Comparison of ENCODE assay signal across 19 cellular contexts in genomic region chr5:50874277-50874984, GRCh38.
A peak's percentile ranks its signal among the peaks of the same experiment; 100 is the strongest.
DNase-seq lines count a peak whose midpoint lies in the region; ATAC-seq and TF ChIP-seq lines count a peak whose summit lies in the region.
"Had no signal": no experiment of that assay in that cellular context is flagged by ENCODE, and none has a peak within 500 bp of the region (broad histone marks: within the 10 kb centered on the region; RNA-seq: fewer than 3 reads in every experiment).

No MANE protein-coding gene starts in this region.

- no peak overlapping the region for H2BK12ac ChIP-seq in mesenchymal stem cell (ENCODE audit: low read length in 2 of 2)

- no peak overlapping the region for H2BK120ac ChIP-seq in mesenchymal stem cell (ENCODE audit: low read depth, low read length)

- TF ChIP-seq CTCF in heart left ventricle (IDR thresholded peaks at IDR 0.05) (no peak), upper lobe of right lung (IDR thresholded peaks at IDR 0.05) (no peak)

- peak overlapping the region in 3 of 12 donors; percentile 1 to 72 (median 8) for H3K27ac ChIP-seq in heart left ventricle
- H3K27ac ChIP-seq in right cardiac atrium (ENCODE audit: low read length), result no peak overlapping the region
- H3K27ac ChIP-seq in mesenchymal stem cell (ENCODE audit: low read length, poor library complexity, severe bottlenecking), result no peak overlapping the region
- H3K27ac ChIP-seq in upper lobe of right lung, result no peak overlapping the region
- H3K27ac ChIP-seq: A549, cardiac muscle cell, tibial nerve had no signal

- WGBS in heart left ventricle, 4 donors, result 9 to 22% (median 16%) methylated on average over 6 of the region's 6 CpGs
- WGBS in right cardiac atrium, result 11% methylated on average over 6 of the region's 6 CpGs
- WGBS in mesenchymal stem cell, result 31% methylated on average over 6 of the region's 6 CpGs

- no peak overlapping the region for H3K14ac ChIP-seq in mesenchymal stem cell (ENCODE audit: low read length in 2 of 2)

- no peak overlapping the region for H4K91ac ChIP-seq in mesenchymal stem cell (ENCODE audit: low read length)

- no peak overlapping the region for H2AK5ac ChIP-seq in mesenchymal stem cell (ENCODE audit: low read length, severe bottlenecking)

- H3K4me3 ChIP-seq in heart left ventricle (peak overlapping the region in 1 of 12 donors; percentile 20), right cardiac atrium (ENCODE audit: low read length) (no peak overlapping the region), mesenchymal stem cell (ENCODE audit: insufficient read depth in 1 of 2, low read depth in 1 of 2, low read length in 2 of 2) (no peak overlapping the region), upper lobe of right lung (no peak overlapping the region)
- H3K4me3 ChIP-seq: A549, cardiac muscle cell, tibial nerve had no signal

- H3K23ac ChIP-seq in mesenchymal stem cell (ENCODE audit: low read length in 2 of 2), result no peak overlapping the region

- no peak overlapping the region for H4K8ac ChIP-seq in mesenchymal stem cell (ENCODE audit: low read length)

- H3K36me3 ChIP-seq in heart left ventricle (no peaks in the 10 kb centered on the region), mesenchymal stem cell (ENCODE audit: control insufficient read depth in 1 of 2, insufficient read depth in 2 of 2, low read depth in 1 of 2, low read length in 2 of 2) (no peaks in the 10 kb centered on the region), upper lobe of right lung (no peaks in the 10 kb centered on the region)
- H3K36me3 ChIP-seq: cardiac muscle cell, tibial nerve had no signal

- no peak overlapping the region for H2BK15ac ChIP-seq in mesenchymal stem cell (ENCODE audit: low read depth, poor library complexity, severe bottlenecking)

- ATAC-seq in heart left ventricle, result peak; percentile 34 to 79 (median 47)
- ATAC-seq in right cardiac atrium, result no peak
- peak; percentile 66 for ATAC-seq in upper lobe of right lung
- ATAC-seq in GM21423 (IDR thresholded peaks at IDR 0.05; ENCODE audit: unreplicated experiment), result no peak
- no peak for ATAC-seq in HG02973 (IDR thresholded peaks at IDR 0.05; ENCODE audit: unreplicated experiment)
- ATAC-seq: A549, HepG2 had no signal

- intact Hi-C loops in heart left ventricle (cut with DNase I) (no loop called here), right cardiac atrium (cut with DNase I) (no loop called here), upper lobe of right lung (cut with DNase I) (no loop called here)

- no peak overlapping the region for H3K9ac ChIP-seq in mesenchymal stem cell (ENCODE audit: low read length)

- H3K4me2 ChIP-seq in mesenchymal stem cell (ENCODE audit: low read length, poor library complexity, severe bottlenecking), result no peak overlapping the region
- H3K4me2 ChIP-seq: A549 had no signal

- H3K79me1 ChIP-seq in mesenchymal stem cell (replicated peaks; ENCODE audit: low read length, poor library complexity, severe bottlenecking), result no peaks in the 10 kb centered on the region

- H3K9me3 ChIP-seq in heart left ventricle, result no peaks in the 10 kb centered on the region
- H3K9me3 ChIP-seq in right cardiac atrium (ENCODE audit: control insufficient read depth, low read length), result no peaks in the 10 kb centered on the region
- H3K9me3 ChIP-seq in mesenchymal stem cell (ENCODE audit: control insufficient read depth, low read length), result no peaks in the 10 kb centered on the region
- no peaks in the 10 kb centered on the region for H3K9me3 ChIP-seq in upper lobe of right lung
- H3K9me3 ChIP-seq: A549, tibial nerve had no signal

- DNase-seq in heart left ventricle, result peak in 2 of 5 donors; percentile 17 to 29
- no peak for DNase-seq in right cardiac atrium
- peak; percentile 33 for DNase-seq in NOMO-1 treated with dmso at 0.1 percent for 144 hours (lab: John Stamatoyannopoulos, UW; ENCODE audit: unreplicated experiment)
- peak; percentile 12 for DNase-seq in mesenchymal stem cell
- DNase-seq in upper lobe of right lung, result no peak
- no peak for DNase-seq in AG08396 (ENCODE audit: low spot score)
- DNase-seq: activated CD4-positive, alpha-beta T cell treated with anti-CD3 and anti-CD28 coated beads, Interleukin-2, amount 50 U/mL, for 1 hour; activated T-cell treated with anti-CD3 and anti-CD28 coated beads, Interleukin-2, amount 50 U/mL, for 24 hours; CD8-positive, alpha-beta memory T cell; NCI-H774; SHP77 treated with DMSO at 0.1 percent for 48 hours; stimulated activated CD4-positive, alpha-beta T cell treated with anti-CD3 and anti-CD28 coated beads, Interleukin-4, amount 100 ng/mL, for 1 hour; stimulated activated CD8-positive, alpha-beta memory T cell treated with anti-CD3 and anti-CD28 coated beads, Interleukin-4, amount 100 ng/mL, for 48 hours had no signal

- no peak for TF ChIP-seq POLR2A in heart left ventricle (IDR thresholded peaks at IDR 0.05)

- H2BK5ac ChIP-seq in mesenchymal stem cell (ENCODE audit: low read depth, low read length, poor library complexity, severe bottlenecking), result no peak overlapping the region

- no peak overlapping the region for H2AFZ ChIP-seq in mesenchymal stem cell (ENCODE audit: low read depth, low read length)

- H3K4me1 ChIP-seq in heart left ventricle (peaks cover 0 to 17% (median 0%) of the 10 kb centered on the region in 12 donors), right cardiac atrium (ENCODE audit: control insufficient read depth, insufficient read depth, low read length) (no peaks in the 10 kb centered on the region), mesenchymal stem cell (ENCODE audit: control insufficient read depth, insufficient read depth, low read depth, low read length) (no peaks in the 10 kb centered on the region), upper lobe of right lung (no peaks in the 10 kb centered on the region)
- H3K4me1 ChIP-seq: A549, tibial nerve had no signal

- no peak overlapping the region for H3K4ac ChIP-seq in mesenchymal stem cell (ENCODE audit: low read depth in 1 of 2, low read length in 2 of 2)

- H3K18ac ChIP-seq in mesenchymal stem cell (ENCODE audit: low read depth in 1 of 2, low read length in 2 of 2), result no peak overlapping the region

- H3K27me3 ChIP-seq in heart left ventricle (no peaks in the 10 kb centered on the region), right cardiac atrium (ENCODE audit: control insufficient read depth, insufficient read depth) (no peaks in the 10 kb centered on the region), mesenchymal stem cell (ENCODE audit: control insufficient read depth in 1 of 2, insufficient read depth in 1 of 2, low read length in 2 of 2) (no peaks in the 10 kb centered on the region), upper lobe of right lung (no peaks in the 10 kb centered on the region)
- H3K27me3 ChIP-seq: cardiac muscle cell, tibial nerve had no signal

Comparison
In these comparisons a context has a peak if more than half of its experiments do, and no peak if none do; other contexts are left out.
1. ATAC-seq: peak in heart left ventricle (4 of 4) and upper lobe of right lung (single experiment); none in right cardiac atrium (0 of 2), GM21423 (single experiment) and HG02973 (single experiment).
2. DNase-seq: peak in NOMO-1 treated with dmso at 0.1 percent for 144 hours (single experiment) and mesenchymal stem cell (single experiment); none in right cardiac atrium (0 of 3), upper lobe of right lung (single experiment) and AG08396 (single experiment).